37 cellular contexts compared by ENCODE assay signal in genomic region chr9:82369251-82369945, GRCh38.
"Had no signal": no experiment of that assay in that cellular context is flagged by ENCODE, and none has a peak within 500 bp of the region (broad histone marks: within the 10 kb centered on the region; RNA-seq: fewer than 3 reads in every experiment).

No MANE protein-coding gene starts in this region.

- H3K27ac Mint-ChIP-seq: activated B cell treated with CpG ODN at 0.5 μM for 24 hours; activated CD4-positive, alpha-beta memory T cell treated with anti-CD3 and anti-CD28 coated beads for 36 hours; activated naive CD4-positive, alpha-beta T cell treated with anti-CD3 and anti-CD28 coated beads for 36 hours; activated naive CD4-positive, alpha-beta T cell treated with anti-CD3 and anti-CD28 coated beads, Interleukin-2, amount 50 U/mL, for 72 hours; activated T-helper 1 cell treated with anti-CD3 and anti-CD28 coated beads, Interleukin-12 subunit alpha, Interleukin-12 subunit beta, Interleukin-2, Interleukin-4 antibody, amounts not matched to agents 30 ng/mL and 10 ng/mL and 1 ng/mL, durations not matched to agents 14 hours and 24 hours and 36 hours; T-cell; T-helper 17 cell had no signal

- H3K4me1 Mint-ChIP-seq: activated B cell treated with CpG ODN at 0.5 μM for 24 hours, T-cell, T-helper 17 cell had no signal

- H3K36me3 ChIP-seq: adrenal gland, breast epithelium, Peyer's patch, SJSA1 had no signal

- H3K9me3 ChIP-seq: adrenal gland, body of pancreas, breast epithelium, Peyer's patch, SJSA1 had no signal

- H3K9me3 Mint-ChIP-seq: activated T-helper 1 cell treated with anti-CD3 and anti-CD28 coated beads, Interleukin-12 subunit alpha, Interleukin-12 subunit beta, Interleukin-2, Interleukin-4 antibody, amounts not matched to agents 30 ng/mL and 10 ng/mL and 1 ng/mL, durations not matched to agents 14 hours and 24 hours and 36 hours had no signal

- H3K4me3 ChIP-seq: adrenal gland, body of pancreas, breast epithelium, Peyer's patch, SJSA1 had no signal

- ATAC-seq: activated naive CD4-positive, alpha-beta T cell treated with anti-CD3 and anti-CD28 coated beads, Interleukin-2, amount 50 U/mL, for 72 hours; activated T-cell treated with anti-CD3 and anti-CD28 coated beads, Interleukin-2, amount 50 U/mL, for 4 hours; body of pancreas; PC-3; T-cell; T-helper 17 cell had no signal

- H3K9ac ChIP-seq: SK-N-SH had no signal

- H3K9me2 ChIP-seq: SK-N-SH had no signal

- H3K4me2 ChIP-seq: SK-N-SH had no signal

- H3K4me3 Mint-ChIP-seq: activated B cell treated with CpG ODN at 0.5 μM for 24 hours; activated CD4-positive, alpha-beta memory T cell treated with anti-CD3 and anti-CD28 coated beads for 36 hours; activated naive CD4-positive, alpha-beta T cell treated with anti-CD3 and anti-CD28 coated beads for 36 hours; activated T-cell treated with anti-CD3 and anti-CD28 coated beads, Interleukin-2, amount 50 U/mL, for 4 hours; activated T-helper 1 cell treated with anti-CD3 and anti-CD28 coated beads, Interleukin-12 subunit alpha, Interleukin-12 subunit beta, Interleukin-2, Interleukin-4 antibody, amounts not matched to agents 30 ng/mL and 10 ng/mL and 1 ng/mL, durations not matched to agents 14 hours and 24 hours and 36 hours; T-cell; T-helper 17 cell had no signal

- H3K4me1 ChIP-seq: adrenal gland, body of pancreas, breast epithelium, Peyer's patch, SJSA1 had no signal

- H3K27me3 Mint-ChIP-seq: activated B cell treated with CpG ODN at 0.5 μM for 24 hours; activated CD4-positive, alpha-beta memory T cell treated with anti-CD3 and anti-CD28 coated beads for 36 hours; T-cell; T-helper 17 cell had no signal

- H3K36me3 Mint-ChIP-seq: activated CD4-positive, alpha-beta memory T cell treated with anti-CD3 and anti-CD28 coated beads for 36 hours; activated naive CD4-positive, alpha-beta T cell treated with anti-CD3 and anti-CD28 coated beads, Interleukin-2, amount 50 U/mL, for 72 hours; T-cell had no signal

- H3K27me3 ChIP-seq: adrenal gland, body of pancreas, Peyer's patch, SJSA1 had no signal

- H3K27ac ChIP-seq: adrenal gland, body of pancreas, breast epithelium, Peyer's patch, SJSA1, VCaP had no signal

- DNase-seq: activated B cell treated with CpG ODN at 0.5 μM for 24 hours; activated CD4-positive, alpha-beta memory T cell treated with anti-CD3 and anti-CD28 coated beads for 36 hours; activated CD4-positive, alpha-beta T cell treated with anti-CD3 and anti-CD28 coated beads for 4 hours; activated CD4-positive, alpha-beta T cell treated with anti-CD3 and anti-CD28 coated beads, Interleukin-2, amount 50 U/mL, for 1 hour; activated CD4-positive, CD25-positive, alpha-beta regulatory T cell treated with anti-CD3 and anti-CD28 coated beads, Interleukin-2, amount 50 U/mL, for 72 hours; activated CD8-positive, alpha-beta memory T cell treated with anti-CD3 and anti-CD28 coated beads, Interleukin-2, amount 50 U/mL, for 4 hours; activated gamma-delta T cell treated with Interleukin-2 at 50 U/mL for 16 hours; activated naive CD4-positive, alpha-beta T cell treated with anti-CD3 and anti-CD28 coated beads for 36 hours; activated T-cell treated with anti-CD3 and anti-CD28 coated beads for 4 hours; activated T-cell treated with anti-CD3 and anti-CD28 coated beads, Interleukin-2, amount 50 U/mL, for 4 hours; adrenal gland; body of pancreas; caudate nucleus; cerebellar nuclear complex; Karpas-422; KBM-7; NCI-H1105; NCI-H1436 treated with DMSO at 0.1 percent for 48 hours; NCI-H187; NCI-H2081; NCI-H2171 treated with DMSO at 0.1 percent for 48 hours; NCI-H345; NCI-H524 treated with DMSO at 0.1 percent for 48 hours; NCI-H748 treated with DMSO at 0.1 percent for 48 hours; NK-92 treated with Interleukin-12 subunit alpha and Interleukin-12 subunit beta, amount 100 ng/mL, for 24 hours; Peyer's patch; RPMI8226; SHP77 treated with DMSO at 0.1 percent for 48 hours; SK-N-SH; T-cell; T-helper 17 cell had no signal
